In the genomic region with DNA sequence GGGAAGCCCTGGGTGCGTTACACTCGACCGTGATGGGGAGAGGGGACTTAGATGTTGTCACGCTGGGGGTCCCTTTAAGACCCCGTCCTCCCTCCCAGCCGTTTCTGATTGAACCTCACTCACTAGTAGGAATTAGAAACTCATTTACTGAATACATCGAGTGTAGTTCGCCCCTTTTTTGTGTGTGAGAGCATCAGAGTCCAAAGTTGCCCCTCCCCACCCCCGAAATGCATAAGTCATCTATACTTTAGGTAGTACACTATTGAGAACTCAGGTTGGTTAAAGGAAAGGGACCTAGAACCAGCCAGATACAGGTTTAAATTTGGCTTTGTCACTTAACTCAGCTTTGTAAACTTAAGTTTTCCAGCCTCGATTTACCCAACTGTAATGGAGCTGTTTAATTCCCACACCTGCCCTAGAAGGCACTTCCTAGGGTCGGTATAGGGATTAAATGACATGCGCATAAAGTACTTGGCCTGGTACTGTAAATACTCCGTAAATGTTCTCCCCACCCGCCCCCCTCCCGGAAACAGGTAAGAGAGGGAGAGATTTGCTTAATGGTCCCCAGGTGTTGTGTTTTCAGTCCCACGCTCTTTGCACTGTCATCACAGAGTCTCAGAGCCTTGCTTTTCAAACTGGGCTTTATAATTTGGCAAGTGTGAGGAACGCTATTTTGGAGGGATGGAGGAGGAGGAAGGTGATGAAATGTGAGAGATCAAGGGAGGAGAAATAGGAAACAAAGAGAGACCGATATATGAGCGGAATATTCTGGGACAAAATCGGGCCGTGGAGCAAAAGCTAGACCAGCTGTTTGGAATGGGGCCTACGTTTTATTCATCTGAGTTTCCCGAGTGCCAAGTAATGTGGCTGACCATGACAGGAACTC, we compare ENCODE assay signal across 8 cellular contexts. TPM values are rescaled to one million over a fixed set of nuclear protein-coding genes. Genes with fewer than 3 reads are reported as not detected.
DNase-seq lines count a peak whose midpoint lies in the region; ATAC-seq and TF ChIP-seq lines count a peak whose summit lies in the region.

No MANE protein-coding gene starts in this region.

- DNase-seq in DMS53 (lab: John Stamatoyannopoulos, UW) (peak; percentile 82), LoVo (ENCODE audit: low spot score) (peak; percentile 30), ascending aorta (ENCODE audit: low spot score in 2 of 2) (no peak), left lung (no peak), tibial artery (no peak), SIG-M5 treated with dmso at 0.1 percent for 504 hours (lab: John Stamatoyannopoulos, UW; ENCODE audit: unreplicated experiment) (no peak), epidermal melanocyte (ENCODE audit: insufficient read length, low spot score) (no peak), NCI-H1930 (lab: John Stamatoyannopoulos, UW) (no peak)

- H3K36me3 ChIP-seq in ascending aorta (peaks cover 28 to 32% of the 10 kb centered on the region in 2 donors), left lung (peaks cover 0 to 37% of the 10 kb centered on the region in 2 donors), tibial artery (peaks cover 16 to 39% (median 32%) of the 10 kb centered on the region in 3 donors)

- H3K27ac ChIP-seq in ascending aorta (peak overlapping the region; percentile 94 to 95), left lung (peak overlapping the region; percentile 89 to 90), tibial artery (peak overlapping the region; percentile 84 to 89)

- intact Hi-C loops in ascending aorta (cut with DNase I), result loop anchor here (5.0 kb wide), 3 partner anchors 255 to 1290 kb away; a partner anchor contains a TSS
- intact Hi-C loops in left lung (cut with DNase I), result loop anchor here in 1 of 2 donors (5.0 kb wide), 1 partner anchor 195 kb away; no protein-coding TSS in a partner anchor
- intact Hi-C loops in tibial artery (cut with DNase I; ENCODE audit: low total_unique reads), result loop anchor here (2.0 to 10.0 kb wide), 3 partner anchors 192 to 502 kb away; a partner anchor contains a TSS

- H3K27me3 ChIP-seq in ascending aorta (no peaks in the 10 kb centered on the region), left lung (no peaks in the 10 kb centered on the region), tibial artery (no peaks in the 10 kb centered on the region)

- H3K4me1 ChIP-seq in ascending aorta (peaks cover 2 to 14% of the 10 kb centered on the region in 2 donors), left lung (peaks cover 4 to 45% of the 10 kb centered on the region in 2 donors), tibial artery (peaks cover 5 to 43% (median 29%) of the 10 kb centered on the region in 4 donors)

- H3K4me3 ChIP-seq in ascending aorta (peak overlapping the region; percentile 79 to 97), left lung (peak overlapping the region; percentile 97 to 98), tibial artery (peak overlapping the region; percentile 86 to 94)

- no peaks in the 10 kb centered on the region for H3K9me3 ChIP-seq in ascending aorta
- no peaks in the 10 kb centered on the region for H3K9me3 ChIP-seq in left lung
- no peaks in the 10 kb centered on the region for H3K9me3 ChIP-seq in tibial artery

- ATAC-seq in left lung, result no peak

- no peak for TF ChIP-seq CTCF in ascending aorta (IDR thresholded peaks at IDR 0.05)
- TF ChIP-seq CTCF in left lung (IDR thresholded peaks at IDR 0.05), result no peak
- TF ChIP-seq CTCF in tibial artery (IDR thresholded peaks at IDR 0.05), result no peak

RNA-seq across cellular contexts. Expression of a gene that starts 0.9 kb away (rescaled TPM):
- total RNA-seq in ascending aorta (8.0 TPM), left lung (10 to 100 TPM; 23.6 to 27.9 TPM)

RNA-seq across cellular contexts. Expression of a gene that starts 4.5 kb away (rescaled TPM):
- total RNA-seq in ascending aorta, result 39.3 TPM
- 10 to 100 TPM; 39.5 to 52.0 TPM for total RNA-seq in left lung

Comparison
In these comparisons a context has a peak if more than half of its experiments do, and no peak if none do; other contexts are left out.
1. DNase-seq: peak in DMS53 (single experiment) and LoVo (single experiment); none in ascending aorta (0 of 2), left lung (0 of 2), tibial artery (0 of 2), SIG-M5 treated with dmso at 0.1 percent for 504 hours (single experiment), epidermal melanocyte (single experiment) and NCI-H1930 (0 of 2).
2. Peak in every context shown above with its lines, with median percentiles within 50 percentile points of each other: H3K27ac ChIP-seq and H3K4me3 ChIP-seq.